9 cellular contexts compared by ENCODE assay signal in the genomic region with DNA sequence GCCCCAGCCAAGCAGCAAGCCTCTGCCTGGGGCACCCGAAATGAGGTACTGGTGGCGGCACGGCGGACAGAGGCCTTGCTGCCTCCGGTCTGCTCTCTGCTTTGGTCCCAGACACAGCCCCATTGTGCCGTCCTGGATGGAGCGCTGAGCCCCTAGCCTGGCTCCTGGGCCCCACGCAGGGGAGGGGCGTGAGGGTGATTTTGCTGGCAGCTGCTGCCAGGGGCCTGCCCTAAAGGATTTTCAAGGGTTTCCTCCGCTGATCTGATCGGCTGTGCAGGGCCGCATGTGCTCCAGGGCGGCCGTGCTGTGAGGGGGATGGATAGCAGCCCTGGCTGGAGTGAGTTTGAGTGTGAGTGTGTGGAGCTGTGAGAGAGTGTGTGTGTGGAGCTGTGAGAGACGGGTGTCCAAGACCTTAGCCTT. TPM values are rescaled to one million over a fixed set of nuclear protein-coding genes. Genes with fewer than 3 reads are reported as not detected.
A peak's percentile ranks its signal among the peaks of the same experiment; 100 is the strongest.
DNase-seq lines count a peak whose midpoint lies in the region; ATAC-seq and TF ChIP-seq lines count a peak whose summit lies in the region.
"Had no signal": no experiment of that assay in that cellular context is flagged by ENCODE, and none has a peak within 500 bp of the region (broad histone marks: within the 10 kb centered on the region; RNA-seq: fewer than 3 reads in every experiment).

No MANE protein-coding gene starts in this region.

- peak; percentile 63 for DNase-seq in glutamatergic neuron
- no peak for DNase-seq in retinal pigment epithelial cell (ENCODE audit: low read depth)
- no peak for DNase-seq in T-helper 1 cell

- no peak for ATAC-seq in HG03432 (IDR thresholded peaks at IDR 0.05; ENCODE audit: unreplicated experiment)
- ATAC-seq in HG02884 (IDR thresholded peaks at IDR 0.05; ENCODE audit: unreplicated experiment), result no peak
- ATAC-seq in GM21526 (IDR thresholded peaks at IDR 0.05; ENCODE audit: low FRiP score, unreplicated experiment), result no peak

- peaks cover 1% of the 10 kb centered on the region for H3K9me3 Mint-ChIP-seq in glutamatergic neuron (ENCODE audit: unreplicated experiment)

- H3K4me3 ChIP-seq in WI38 (ENCODE audit: low read depth, low read length) (peak overlapping the region; percentile 96), retinal pigment epithelial cell (ENCODE audit: low read length) (peak overlapping the region; percentile 71)

- peak overlapping the region; percentile 85 for H3K27ac Mint-ChIP-seq in glutamatergic neuron (ENCODE audit: unreplicated experiment)

- peak overlapping the region; percentile 52; the same call in 1 of the 2 replicates for H3K9ac ChIP-seq in ES-I3 (ENCODE audit: low read depth, low read length)

- no peaks in the 10 kb centered on the region for H3K36me3 ChIP-seq in ES-I3 (ENCODE audit: insufficient read depth, low read length)

- peaks cover 8% of the 10 kb centered on the region for H3K4me1 Mint-ChIP-seq in glutamatergic neuron (ENCODE audit: low read depth, unreplicated experiment)

- H3K9me3 ChIP-seq in ES-I3 (ENCODE audit: control insufficient read depth, insufficient read depth, low read length), result no peaks in the 10 kb centered on the region

- peaks cover 6% of the 10 kb centered on the region; the same call in 1 of the 2 replicates for H3K4me1 ChIP-seq in ES-I3 (ENCODE audit: insufficient read depth, low read length)

- TF ChIP-seq CTCF in WI38 (IDR thresholded peaks at IDR 0.05; ENCODE audit: low read depth, low read length) (no peak), glutamatergic neuron (IDR thresholded peaks at IDR 0.05; ENCODE audit: partially characterized antibody, unreplicated experiment) (no peak), retinal pigment epithelial cell (conservative IDR thresholded peaks at IDR 0.05; ENCODE audit: low read depth, low read length) (no peak)

- peak overlapping the region; percentile 88 for H3K4me3 Mint-ChIP-seq in glutamatergic neuron (ENCODE audit: unreplicated experiment)

- no peaks in the 10 kb centered on the region for H3K36me3 Mint-ChIP-seq in glutamatergic neuron (ENCODE audit: unreplicated experiment)

- H3K27me3 Mint-ChIP-seq in glutamatergic neuron (ENCODE audit: unreplicated experiment), result peaks cover 10% of the 10 kb centered on the region

RNA-seq across cellular contexts. Expression of a gene that starts 1.3 kb away (rescaled TPM):
- total RNA-seq in glutamatergic neuron (ENCODE audit: unreplicated experiment), result 140 TPM

RNA-seq across cellular contexts. Expression of a gene that starts 24.7 kb away (rescaled TPM):
- 15.8 TPM for total RNA-seq in glutamatergic neuron (ENCODE audit: unreplicated experiment)
- total RNA-seq: M059J had no signal

RNA-seq across cellular contexts. Expression of a gene that starts 34.9 kb away (rescaled TPM):
- 16.5 TPM for total RNA-seq in glutamatergic neuron (ENCODE audit: unreplicated experiment)

RNA-seq across cellular contexts. Expression of a gene that starts 44.8 kb away (rescaled TPM):
- 4.1 TPM for total RNA-seq in glutamatergic neuron (ENCODE audit: unreplicated experiment)
